In the genomic region with DNA sequence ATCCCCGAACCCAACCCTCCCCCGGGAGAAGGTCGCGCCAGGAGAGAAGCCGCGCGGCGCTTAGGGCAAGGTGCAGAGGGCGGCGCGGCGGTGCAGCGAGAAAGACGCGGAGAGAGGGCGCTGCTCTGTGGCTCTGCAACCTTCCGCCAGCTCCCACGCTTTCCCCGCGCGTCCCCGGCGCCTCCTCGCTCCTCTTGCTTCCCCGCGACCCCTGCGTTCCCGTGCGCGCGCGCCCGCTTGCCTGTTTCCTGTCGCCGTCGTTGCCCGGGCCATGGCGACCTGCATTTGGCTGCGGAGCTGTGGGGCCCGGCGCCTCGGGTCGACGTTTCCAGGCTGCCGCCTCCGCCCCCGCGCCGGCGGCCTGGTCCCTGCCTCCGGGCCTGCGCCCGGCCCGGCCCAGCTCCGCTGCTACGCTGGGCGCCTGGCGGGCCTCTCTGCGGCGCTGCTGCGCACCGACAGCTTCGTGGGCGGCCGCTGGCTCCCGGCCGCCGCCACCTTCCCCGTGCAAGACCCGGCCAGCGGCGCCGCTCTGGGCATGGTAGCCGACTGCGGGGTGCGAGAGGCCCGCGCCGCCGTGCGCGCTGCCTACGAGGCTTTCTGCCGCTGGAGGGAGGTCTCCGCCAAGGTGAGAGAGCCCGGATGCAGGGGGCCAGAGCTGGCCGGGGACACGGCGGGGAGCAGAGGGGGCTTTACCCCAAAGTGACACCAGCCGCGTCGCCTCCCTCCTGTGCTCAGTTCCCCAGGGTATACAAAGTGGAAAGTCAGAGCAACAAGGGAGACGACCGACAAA, we compare ENCODE assay signal across 1 cellular context.
TF ChIP-seq lines count a peak whose summit lies in the region.

A gene (plus strand): TSS at position 244 of the 790 bp plus-strand sequence. CDS start 28 bp downstream, at position 272.

TF ChIP-seq in GM12878, 131 proteins besides CTCF, POLR2A, EP300 and RAD21 (continued from another document and continues in another):
- TF ChIP-seq, protein P1, sequence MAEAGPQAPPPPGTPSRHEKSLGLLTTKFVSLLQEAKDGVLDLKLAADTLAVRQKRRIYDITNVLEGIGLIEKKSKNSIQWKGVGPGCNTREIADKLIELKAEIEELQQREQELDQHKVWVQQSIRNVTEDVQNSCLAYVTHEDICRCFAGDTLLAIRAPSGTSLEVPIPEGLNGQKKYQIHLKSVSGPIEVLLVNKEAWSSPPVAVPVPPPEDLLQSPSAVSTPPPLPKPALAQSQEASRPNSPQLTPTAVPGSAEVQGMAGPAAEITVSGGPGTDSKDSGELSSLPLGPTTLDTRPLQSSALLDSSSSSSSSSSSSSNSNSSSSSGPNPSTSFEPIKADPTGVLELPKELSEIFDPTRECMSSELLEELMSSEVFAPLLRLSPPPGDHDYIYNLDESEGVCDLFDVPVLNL (IDR thresholded peaks at IDR 0.05; ENCODE audit: low read depth, low read length) = no peak
- peak; percentile 31; the same call in 1 of the 2 replicates for TF ChIP-seq EED (IDR thresholded peaks at IDR 0.05; ENCODE audit: low read depth)
- peak; percentile 72; the same call in 1 of the 2 replicates for TF ChIP-seq STAT1 (conservative IDR thresholded peaks at IDR 0.05)
- TF ChIP-seq IRF4 (IDR thresholded peaks at IDR 0.05; ENCODE audit: low read depth, low read length) = no peak
- TF ChIP-seq MEF2B (IDR thresholded peaks at IDR 0.05; ENCODE audit: partially characterized antibody, poor library complexity, severe bottlenecking) = peak; percentile 81
- TF ChIP-seq CEBPB (IDR thresholded peaks at IDR 0.05; ENCODE audit: borderline replicate concordance in 1 of 2, low read depth in 2 of 2, low read length in 2 of 2) = no peak
- no peak for TF ChIP-seq ZNF384 (IDR thresholded peaks at IDR 0.05; ENCODE audit: borderline replicate concordance, low read depth, low read length)
- TF ChIP-seq FOXK2 (IDR thresholded peaks at IDR 0.05) = no peak; the same call in 1 of the 2 replicates
- TF ChIP-seq, protein P2, sequence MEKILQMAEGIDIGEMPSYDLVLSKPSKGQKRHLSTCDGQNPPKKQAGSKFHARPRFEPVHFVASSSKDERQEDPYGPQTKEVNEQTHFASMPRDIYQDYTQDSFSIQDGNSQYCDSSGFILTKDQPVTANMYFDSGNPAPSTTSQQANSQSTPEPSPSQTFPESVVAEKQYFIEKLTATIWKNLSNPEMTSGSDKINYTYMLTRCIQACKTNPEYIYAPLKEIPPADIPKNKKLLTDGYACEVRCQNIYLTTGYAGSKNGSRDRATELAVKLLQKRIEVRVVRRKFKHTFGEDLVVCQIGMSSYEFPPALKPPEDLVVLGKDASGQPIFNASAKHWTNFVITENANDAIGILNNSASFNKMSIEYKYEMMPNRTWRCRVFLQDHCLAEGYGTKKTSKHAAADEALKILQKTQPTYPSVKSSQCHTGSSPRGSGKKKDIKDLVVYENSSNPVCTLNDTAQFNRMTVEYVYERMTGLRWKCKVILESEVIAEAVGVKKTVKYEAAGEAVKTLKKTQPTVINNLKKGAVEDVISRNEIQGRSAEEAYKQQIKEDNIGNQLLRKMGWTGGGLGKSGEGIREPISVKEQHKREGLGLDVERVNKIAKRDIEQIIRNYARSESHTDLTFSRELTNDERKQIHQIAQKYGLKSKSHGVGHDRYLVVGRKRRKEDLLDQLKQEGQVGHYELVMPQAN (conservative IDR thresholded peaks at IDR 0.05) = peak; percentile 74; the same call in 1 of the 2 replicates
- peak; percentile 73; the same call in 1 of the 2 replicates for TF ChIP-seq BACH1 (IDR thresholded peaks at IDR 0.05; ENCODE audit: borderline replicate concordance)
- TF ChIP-seq SMC3 (IDR thresholded peaks at IDR 0.05; ENCODE audit: borderline replicate concordance, low read length) = peak; percentile 23; the same call in 1 of the 2 replicates
- TF ChIP-seq, protein P3, sequence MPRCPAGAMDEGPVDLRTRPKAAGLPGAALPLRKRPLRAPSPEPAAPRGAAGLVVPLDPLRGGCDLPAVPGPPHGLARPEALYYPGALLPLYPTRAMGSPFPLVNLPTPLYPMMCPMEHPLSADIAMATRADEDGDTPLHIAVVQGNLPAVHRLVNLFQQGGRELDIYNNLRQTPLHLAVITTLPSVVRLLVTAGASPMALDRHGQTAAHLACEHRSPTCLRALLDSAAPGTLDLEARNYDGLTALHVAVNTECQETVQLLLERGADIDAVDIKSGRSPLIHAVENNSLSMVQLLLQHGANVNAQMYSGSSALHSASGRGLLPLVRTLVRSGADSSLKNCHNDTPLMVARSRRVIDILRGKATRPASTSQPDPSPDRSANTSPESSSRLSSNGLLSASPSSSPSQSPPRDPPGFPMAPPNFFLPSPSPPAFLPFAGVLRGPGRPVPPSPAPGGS (IDR thresholded peaks at IDR 0.05; ENCODE audit: borderline replicate concordance, insufficient read depth, low read depth, low read length, poor library complexity, severe bottlenecking) = no peak
- TF ChIP-seq ZSCAN29 (IDR thresholded peaks at IDR 0.05) = peak; percentile 46; the same call in 1 of the 2 replicates
- peak; percentile 92 for TF ChIP-seq IKZF1 (conservative IDR thresholded peaks at IDR 0.05)
- no peak for TF ChIP-seq TBL1XR1 (IDR thresholded peaks at IDR 0.05; ENCODE audit: low read depth, low read length)
- peak; percentile 7; the same call in 1 of the 2 replicates for TF ChIP-seq TAF1 (IDR thresholded peaks at IDR 0.05; ENCODE audit: borderline replicate concordance, low read depth, low read length)
- 0 out of 2 replicates have a peak, but pooled peaks have one; percentile 66 for TF ChIP-seq SMARCA5 (IDR thresholded peaks at IDR 0.05)
- TF ChIP-seq CBFB (IDR thresholded peaks at IDR 0.05; ENCODE audit: low read depth) = no peak
- TF ChIP-seq CREB1 (IDR thresholded peaks at IDR 0.05; ENCODE audit: low read depth) = no peak
- TF ChIP-seq CREM (IDR thresholded peaks at IDR 0.05; ENCODE audit: low read depth) = no peak
- TF ChIP-seq IKZF2 (IDR thresholded peaks at IDR 0.05) = peak in 1 of 2 experiments; percentile 22; a peak in 2 of 4 replicates
- 0 out of 2 replicates have a peak, but pooled peaks have one; percentile 64 for TF ChIP-seq RB1 (IDR thresholded peaks at IDR 0.05; ENCODE audit: borderline replicate concordance)
- peak; percentile 94 for TF ChIP-seq DPF2 (IDR thresholded peaks at IDR 0.05)
- no peak for TF ChIP-seq KAT2A (conservative IDR thresholded peaks at IDR 0.05; ENCODE audit: control insufficient read depth, low read depth, low read length)
- TF ChIP-seq EGR1 (IDR thresholded peaks at IDR 0.05; ENCODE audit: borderline replicate concordance in 1 of 2, low read depth in 2 of 2, low read length in 2 of 2) = peak; percentile 32 to 89
- no peak for TF ChIP-seq WRNIP1 (IDR thresholded peaks at IDR 0.05; ENCODE audit: borderline replicate concordance, low read depth, low read length)
- TF ChIP-seq ASH2L (IDR thresholded peaks at IDR 0.05; ENCODE audit: borderline replicate concordance, low read depth) = no peak; the same call in 1 of the 2 replicates
- TF ChIP-seq, protein P4, sequence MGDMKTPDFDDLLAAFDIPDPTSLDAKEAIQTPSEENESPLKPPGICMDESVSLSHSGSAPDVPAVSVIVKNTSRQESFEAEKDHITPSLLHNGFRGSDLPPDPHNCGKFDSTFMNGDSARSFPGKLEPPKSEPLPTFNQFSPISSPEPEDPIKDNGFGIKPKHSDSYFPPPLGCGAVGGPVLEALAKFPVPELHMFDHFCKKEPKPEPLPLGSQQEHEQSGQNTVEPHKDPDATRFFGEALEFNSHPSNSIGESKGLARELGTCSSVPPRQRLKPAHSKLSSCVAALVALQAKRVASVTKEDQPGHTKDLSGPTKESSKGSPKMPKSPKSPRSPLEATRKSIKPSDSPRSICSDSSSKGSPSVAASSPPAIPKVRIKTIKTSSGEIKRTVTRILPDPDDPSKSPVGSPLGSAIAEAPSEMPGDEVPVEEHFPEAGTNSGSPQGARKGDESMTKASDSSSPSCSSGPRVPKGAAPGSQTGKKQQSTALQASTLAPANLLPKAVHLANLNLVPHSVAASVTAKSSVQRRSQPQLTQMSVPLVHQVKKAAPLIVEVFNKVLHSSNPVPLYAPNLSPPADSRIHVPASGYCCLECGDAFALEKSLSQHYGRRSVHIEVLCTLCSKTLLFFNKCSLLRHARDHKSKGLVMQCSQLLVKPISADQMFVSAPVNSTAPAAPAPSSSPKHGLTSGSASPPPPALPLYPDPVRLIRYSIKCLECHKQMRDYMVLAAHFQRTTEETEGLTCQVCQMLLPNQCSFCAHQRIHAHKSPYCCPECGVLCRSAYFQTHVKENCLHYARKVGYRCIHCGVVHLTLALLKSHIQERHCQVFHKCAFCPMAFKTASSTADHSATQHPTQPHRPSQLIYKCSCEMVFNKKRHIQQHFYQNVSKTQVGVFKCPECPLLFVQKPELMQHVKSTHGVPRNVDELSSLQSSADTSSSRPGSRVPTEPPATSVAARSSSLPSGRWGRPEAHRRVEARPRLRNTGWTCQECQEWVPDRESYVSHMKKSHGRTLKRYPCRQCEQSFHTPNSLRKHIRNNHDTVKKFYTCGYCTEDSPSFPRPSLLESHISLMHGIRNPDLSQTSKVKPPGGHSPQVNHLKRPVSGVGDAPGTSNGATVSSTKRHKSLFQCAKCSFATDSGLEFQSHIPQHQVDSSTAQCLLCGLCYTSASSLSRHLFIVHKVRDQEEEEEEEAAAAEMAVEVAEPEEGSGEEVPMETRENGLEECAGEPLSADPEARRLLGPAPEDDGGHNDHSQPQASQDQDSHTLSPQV (IDR thresholded peaks at IDR 0.05) = 0 out of 2 replicates have a peak, but pooled peaks have one; percentile 7
- TF ChIP-seq RUNX3 (IDR thresholded peaks at IDR 0.05; ENCODE audit: low read length) = no peak; the same call in 1 of the 2 replicates
- TF ChIP-seq MYC (IDR thresholded peaks at IDR 0.05; ENCODE audit: insufficient read depth, insufficient read length, insufficient replicate concordance, low read length, severe bottlenecking) = peak; percentile 3
- 0 out of 2 replicates have a peak, but pooled peaks have one; percentile 4 for TF ChIP-seq PAX5 (IDR thresholded peaks at IDR 0.05; ENCODE audit: borderline replicate concordance, low read depth, low read length)
- TF ChIP-seq ZNF217 (IDR thresholded peaks at IDR 0.05) = peak; percentile 66; the same call in 1 of the 2 replicates
- TF ChIP-seq FOS (IDR thresholded peaks at IDR 0.05; ENCODE audit: borderline replicate concordance, extremely low read depth, insufficient read length) = no peak
- TF ChIP-seq SREBF1 (IDR thresholded peaks at IDR 0.05; ENCODE audit: low read length) = no peak
- TF ChIP-seq CHD2 (IDR thresholded peaks at IDR 0.05; ENCODE audit: borderline replicate concordance, low read depth, low read length) = no peak
- TF ChIP-seq RFX5 (IDR thresholded peaks at IDR 0.05; ENCODE audit: low read depth, low read length) = 0 out of 2 replicates have a peak, but pooled peaks have one; percentile 10
- peak; percentile 91 for TF ChIP-seq HDAC6 (IDR thresholded peaks at IDR 0.05; ENCODE audit: unreplicated experiment)
- peak; percentile 97 for TF ChIP-seq GATAD2B (conservative IDR thresholded peaks at IDR 0.05; ENCODE audit: low read depth)
- TF ChIP-seq, protein P5, sequence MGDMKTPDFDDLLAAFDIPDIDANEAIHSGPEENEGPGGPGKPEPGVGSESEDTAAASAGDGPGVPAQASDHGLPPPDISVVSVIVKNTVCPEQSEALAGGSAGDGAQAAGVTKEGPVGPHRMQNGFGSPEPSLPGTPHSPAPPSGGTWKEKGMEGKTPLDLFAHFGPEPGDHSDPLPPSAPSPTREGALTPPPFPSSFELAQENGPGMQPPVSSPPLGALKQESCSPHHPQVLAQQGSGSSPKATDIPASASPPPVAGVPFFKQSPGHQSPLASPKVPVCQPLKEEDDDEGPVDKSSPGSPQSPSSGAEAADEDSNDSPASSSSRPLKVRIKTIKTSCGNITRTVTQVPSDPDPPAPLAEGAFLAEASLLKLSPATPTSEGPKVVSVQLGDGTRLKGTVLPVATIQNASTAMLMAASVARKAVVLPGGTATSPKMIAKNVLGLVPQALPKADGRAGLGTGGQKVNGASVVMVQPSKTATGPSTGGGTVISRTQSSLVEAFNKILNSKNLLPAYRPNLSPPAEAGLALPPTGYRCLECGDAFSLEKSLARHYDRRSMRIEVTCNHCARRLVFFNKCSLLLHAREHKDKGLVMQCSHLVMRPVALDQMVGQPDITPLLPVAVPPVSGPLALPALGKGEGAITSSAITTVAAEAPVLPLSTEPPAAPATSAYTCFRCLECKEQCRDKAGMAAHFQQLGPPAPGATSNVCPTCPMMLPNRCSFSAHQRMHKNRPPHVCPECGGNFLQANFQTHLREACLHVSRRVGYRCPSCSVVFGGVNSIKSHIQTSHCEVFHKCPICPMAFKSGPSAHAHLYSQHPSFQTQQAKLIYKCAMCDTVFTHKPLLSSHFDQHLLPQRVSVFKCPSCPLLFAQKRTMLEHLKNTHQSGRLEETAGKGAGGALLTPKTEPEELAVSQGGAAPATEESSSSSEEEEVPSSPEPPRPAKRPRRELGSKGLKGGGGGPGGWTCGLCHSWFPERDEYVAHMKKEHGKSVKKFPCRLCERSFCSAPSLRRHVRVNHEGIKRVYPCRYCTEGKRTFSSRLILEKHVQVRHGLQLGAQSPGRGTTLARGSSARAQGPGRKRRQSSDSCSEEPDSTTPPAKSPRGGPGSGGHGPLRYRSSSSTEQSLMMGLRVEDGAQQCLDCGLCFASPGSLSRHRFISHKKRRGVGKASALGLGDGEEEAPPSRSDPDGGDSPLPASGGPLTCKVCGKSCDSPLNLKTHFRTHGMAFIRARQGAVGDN (IDR thresholded peaks at IDR 0.05) = peak; percentile 80
- TF ChIP-seq, protein P6, sequence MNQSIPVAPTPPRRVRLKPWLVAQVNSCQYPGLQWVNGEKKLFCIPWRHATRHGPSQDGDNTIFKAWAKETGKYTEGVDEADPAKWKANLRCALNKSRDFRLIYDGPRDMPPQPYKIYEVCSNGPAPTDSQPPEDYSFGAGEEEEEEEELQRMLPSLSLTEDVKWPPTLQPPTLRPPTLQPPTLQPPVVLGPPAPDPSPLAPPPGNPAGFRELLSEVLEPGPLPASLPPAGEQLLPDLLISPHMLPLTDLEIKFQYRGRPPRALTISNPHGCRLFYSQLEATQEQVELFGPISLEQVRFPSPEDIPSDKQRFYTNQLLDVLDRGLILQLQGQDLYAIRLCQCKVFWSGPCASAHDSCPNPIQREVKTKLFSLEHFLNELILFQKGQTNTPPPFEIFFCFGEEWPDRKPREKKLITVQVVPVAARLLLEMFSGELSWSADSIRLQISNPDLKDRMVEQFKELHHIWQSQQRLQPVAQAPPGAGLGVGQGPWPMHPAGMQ (IDR thresholded peaks at IDR 0.05; ENCODE audit: borderline replicate concordance) = no peak
- TF ChIP-seq ZNF24 (IDR thresholded peaks at IDR 0.05) = no peak
- TF ChIP-seq, protein P7, sequence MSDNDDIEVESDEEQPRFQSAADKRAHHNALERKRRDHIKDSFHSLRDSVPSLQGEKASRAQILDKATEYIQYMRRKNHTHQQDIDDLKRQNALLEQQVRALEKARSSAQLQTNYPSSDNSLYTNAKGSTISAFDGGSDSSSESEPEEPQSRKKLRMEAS (IDR thresholded peaks at IDR 0.05; ENCODE audit: low read depth, low read length) = 0 out of 2 replicates have a peak, but pooled peaks have one; percentile 35
- TF ChIP-seq, protein P8, sequence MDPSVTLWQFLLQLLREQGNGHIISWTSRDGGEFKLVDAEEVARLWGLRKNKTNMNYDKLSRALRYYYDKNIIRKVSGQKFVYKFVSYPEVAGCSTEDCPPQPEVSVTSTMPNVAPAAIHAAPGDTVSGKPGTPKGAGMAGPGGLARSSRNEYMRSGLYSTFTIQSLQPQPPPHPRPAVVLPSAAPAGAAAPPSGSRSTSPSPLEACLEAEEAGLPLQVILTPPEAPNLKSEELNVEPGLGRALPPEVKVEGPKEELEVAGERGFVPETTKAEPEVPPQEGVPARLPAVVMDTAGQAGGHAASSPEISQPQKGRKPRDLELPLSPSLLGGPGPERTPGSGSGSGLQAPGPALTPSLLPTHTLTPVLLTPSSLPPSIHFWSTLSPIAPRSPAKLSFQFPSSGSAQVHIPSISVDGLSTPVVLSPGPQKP (IDR thresholded peaks at IDR 0.05; ENCODE audit: low read depth, low read length) = no peak
- peak; percentile 20; the same call in 1 of the 2 replicates for TF ChIP-seq NBN (IDR thresholded peaks at IDR 0.05)
- TF ChIP-seq BHLHE40 (IDR thresholded peaks at IDR 0.05; ENCODE audit: borderline replicate concordance in 1 of 2, low read depth in 2 of 2, low read length in 1 of 2) = peak in 1 of 2 experiments; percentile 65; a peak in 2 of 4 replicates
